In genomic region chr17:40443196-40443987, GRCh38 we compare ENCODE assay signal across 8 cellular contexts. TPM values are rescaled to one million over a fixed set of nuclear protein-coding genes. Genes with fewer than 3 reads are reported as not detected.
DNase-seq lines count a peak whose midpoint lies in the region; ATAC-seq and TF ChIP-seq lines count a peak whose summit lies in the region.

TSS of gene IGFBP4 (plus strand) at chr17:40443450. CDS start at chr17:40443736, 286 bp downstream.

- H3F3A ChIP-seq in SU-DHL-6 (ENCODE audit: insufficient read depth) = no peaks in the 10 kb centered on the region

- TF ChIP-seq CTCF in SU-DHL-6 (IDR thresholded peaks at IDR 0.05; ENCODE audit: insufficient read depth, low read length, poor library complexity, severe bottlenecking) (peak; percentile 21), glutamatergic neuron (IDR thresholded peaks at IDR 0.05; ENCODE audit: partially characterized antibody, unreplicated experiment) (peak; percentile 4), osteoblast (IDR thresholded peaks at IDR 0.05; ENCODE audit: extremely low read depth, low read depth, low read length) (peak; percentile 20)

- no peak for ATAC-seq in GM21367 (IDR thresholded peaks at IDR 0.05; ENCODE audit: unreplicated experiment)

- peaks cover 29% of the 10 kb centered on the region for H3K4me1 Mint-ChIP-seq in activated naive CD8-positive, alpha-beta T cell (ENCODE audit: low read depth)
- H3K4me1 Mint-ChIP-seq in glutamatergic neuron (ENCODE audit: low read depth, unreplicated experiment) = peaks cover 3% of the 10 kb centered on the region

- no peak within 1 kb of the TSS for H3K9ac ChIP-seq in Karpas-422 (ENCODE audit: low read length)
- no peak within 1 kb of the TSS for H3K9ac ChIP-seq in SU-DHL-6 (ENCODE audit: low read length)

- peak within 1 kb of the TSS; percentile 74 for H3K4me3 Mint-ChIP-seq in activated naive CD8-positive, alpha-beta T cell
- H3K4me3 Mint-ChIP-seq in glutamatergic neuron (ENCODE audit: unreplicated experiment) = peak within 1 kb of the TSS; percentile 67

- no peaks in the 10 kb centered on the region for H3K36me3 ChIP-seq in Karpas-422 (ENCODE audit: insufficient read depth, low read length)
- H3K36me3 ChIP-seq in SU-DHL-6 (ENCODE audit: low read length) = no peaks in the 10 kb centered on the region
- peaks cover 44% of the 10 kb centered on the region for H3K36me3 ChIP-seq in osteoblast (ENCODE audit: insufficient read depth, low read length)
- no peaks in the 10 kb centered on the region for H3K36me3 ChIP-seq in thymus (ENCODE audit: control insufficient read depth, insufficient read depth)

- H3K9me2 ChIP-seq in Karpas-422 (replicated peaks; ENCODE audit: insufficient read depth, low read length) = no peaks in the 10 kb centered on the region
- no peaks in the 10 kb centered on the region for H3K9me2 ChIP-seq in SU-DHL-6 (replicated peaks; ENCODE audit: insufficient read depth, low read length)

- H3K9me3 ChIP-seq in Karpas-422 (ENCODE audit: low read length) (no peaks in the 10 kb centered on the region), SU-DHL-6 (ENCODE audit: insufficient read depth, low read length) (no peaks in the 10 kb centered on the region), osteoblast (ENCODE audit: low read depth, low read length) (no peaks in the 10 kb centered on the region), thymus (ENCODE audit: control insufficient read depth) (no peaks in the 10 kb centered on the region)

- 1% methylated on average over 98 of the region's 98 CpGs for WGBS in thymus

- H3K27me3 ChIP-seq in Karpas-422 (ENCODE audit: low read length) = no peaks in the 10 kb centered on the region
- H3K27me3 ChIP-seq in SU-DHL-6 (ENCODE audit: low read length) = 0 out of 2 replicates have a peak, but pooled peaks cover 4% of the 10 kb centered on the region
- no peaks in the 10 kb centered on the region for H3K27me3 ChIP-seq in osteoblast (ENCODE audit: insufficient read depth, low read length)
- H3K27me3 ChIP-seq in thymus (ENCODE audit: control insufficient read depth, insufficient read depth) = peaks cover 23% of the 10 kb centered on the region

- H3K27ac ChIP-seq in Karpas-422 (ENCODE audit: low read length) (no peak within 1 kb of the TSS), SU-DHL-6 (ENCODE audit: low read depth, low read length) (no peak within 1 kb of the TSS), osteoblast (ENCODE audit: low read depth, low read length) (peak within 1 kb of the TSS; percentile 83), thymus (ENCODE audit: low read depth) (peak within 1 kb of the TSS; percentile 70)

- H4K20me1 ChIP-seq in Karpas-422 (ENCODE audit: insufficient read depth, low read depth, low read length) (no peaks in the 10 kb centered on the region; the same call in 1 of the 2 replicates), SU-DHL-6 (ENCODE audit: low read depth, low read length) (no peaks in the 10 kb centered on the region), osteoblast (ENCODE audit: insufficient read depth, low read length) (peaks cover 45% of the 10 kb centered on the region)

- H3K27ac Mint-ChIP-seq in activated naive CD8-positive, alpha-beta T cell = peak within 1 kb of the TSS; percentile 68
- H3K27ac Mint-ChIP-seq in glutamatergic neuron (ENCODE audit: unreplicated experiment) = no peak within 1 kb of the TSS

- H3K4me1 ChIP-seq in Karpas-422 (ENCODE audit: low read length) (no peaks in the 10 kb centered on the region), osteoblast (ENCODE audit: insufficient read depth, low read length) (peaks cover 36% of the 10 kb centered on the region), thymus (ENCODE audit: control insufficient read depth, insufficient read depth, low read length) (peaks cover 2% of the 10 kb centered on the region)

- peaks cover 3% of the 10 kb centered on the region for H3K27me3 Mint-ChIP-seq in activated naive CD8-positive, alpha-beta T cell
- peaks cover 12% of the 10 kb centered on the region for H3K27me3 Mint-ChIP-seq in glutamatergic neuron (ENCODE audit: unreplicated experiment)

- DNase-seq in DMS79 treated with DMSO at 0.1 percent for 48 hours (lab: John Stamatoyannopoulos, UW) (peak; percentile 61), Karpas-422 (peak; percentile 55), glutamatergic neuron (peak; percentile 83), osteoblast (ENCODE audit: insufficient read length, low spot score, missing footprints) (peak; percentile 95)

- H3K9me3 Mint-ChIP-seq in activated naive CD8-positive, alpha-beta T cell (ENCODE audit: low read depth) = no peaks in the 10 kb centered on the region
- peaks cover 2% of the 10 kb centered on the region for H3K9me3 Mint-ChIP-seq in glutamatergic neuron (ENCODE audit: unreplicated experiment)

- H2AFZ ChIP-seq in Karpas-422 (ENCODE audit: low read length) = no peak within 1 kb of the TSS
- H2AFZ ChIP-seq in SU-DHL-6 (ENCODE audit: low read depth, low read length, severe bottlenecking) = no peak within 1 kb of the TSS
- H2AFZ ChIP-seq in osteoblast (ENCODE audit: low read length) = peak within 1 kb of the TSS; percentile 80

- H3K4me2 ChIP-seq in Karpas-422 (ENCODE audit: low read depth, low read length, poor library complexity, severe bottlenecking) (no peak within 1 kb of the TSS), SU-DHL-6 (ENCODE audit: low read depth, low read length, poor library complexity, severe bottlenecking) (peak within 1 kb of the TSS; percentile 50), osteoblast (ENCODE audit: insufficient read depth, low read length) (peak within 1 kb of the TSS; percentile 81)

- H3K4me3 ChIP-seq in Karpas-422 (ENCODE audit: low read length) = no peak within 1 kb of the TSS
- no peak within 1 kb of the TSS for H3K4me3 ChIP-seq in SU-DHL-6 (ENCODE audit: insufficient read depth, low read length, poor library complexity, severe bottlenecking)
- H3K4me3 ChIP-seq in osteoblast (ENCODE audit: insufficient read depth, low read length) = peak within 1 kb of the TSS; percentile 92
- peak within 1 kb of the TSS; percentile 74 for H3K4me3 ChIP-seq in thymus (ENCODE audit: low read length)

- H3K79me2 ChIP-seq in Karpas-422 (ENCODE audit: low read length) = no peaks in the 10 kb centered on the region
- no peaks in the 10 kb centered on the region for H3K79me2 ChIP-seq in SU-DHL-6 (ENCODE audit: insufficient read depth, low read length)
- peaks cover 54% of the 10 kb centered on the region for H3K79me2 ChIP-seq in osteoblast (ENCODE audit: insufficient read depth, low read length)

- H3K36me3 Mint-ChIP-seq in activated naive CD8-positive, alpha-beta T cell = no peaks in the 10 kb centered on the region
- no peaks in the 10 kb centered on the region for H3K36me3 Mint-ChIP-seq in glutamatergic neuron (ENCODE audit: unreplicated experiment)

RNA-seq across cellular contexts. Expression of gene IGFBP4, which starts in this region (rescaled TPM):
- total RNA-seq in Karpas-422 (2014; rRNA removed; shearing (Covaris generic); ENCODE audit: low replicate concordance) = not detected in 2 replicates
- total RNA-seq in glutamatergic neuron (ENCODE audit: unreplicated experiment) (1.9 TPM), osteoblast (666 and 801 TPM in 2 replicates)
- 161 TPM for polyA plus RNA-seq in thymus

Comparison
In these comparisons a context has a peak if more than half of its experiments do, and no peak if none do; other contexts are left out.
1. RNA of gene IGFBP4 (total RNA-seq): 666 to 801 TPM in osteoblast; 1.9 TPM in glutamatergic neuron (single experiment) and not detected in Karpas-422; every median in the first group is over 100 times any median in the second.
2. Peak in DNase-seq in Karpas-422; RNA of the gene not detected or under 1 TPM.
3. H3K27ac ChIP-seq: peak in osteoblast (single experiment) and thymus (single experiment); none in Karpas-422 (single experiment) and SU-DHL-6 (single experiment).
4. H3K4me3 ChIP-seq: peak in osteoblast (single experiment) and thymus (single experiment); none in Karpas-422 (single experiment) and SU-DHL-6 (single experiment).
5. Peak in every context shown above with its lines, with median percentiles within 50 percentile points of each other: DNase-seq and CTCF ChIP-seq.